In genomic region chr5:130541617-130542221, GRCh38 we compare ENCODE assay signal across 13 cellular contexts.
DNase-seq lines count a peak whose midpoint lies in the region; ATAC-seq and TF ChIP-seq lines count a peak whose summit lies in the region.
"Had no signal": no experiment of that assay in that cellular context is flagged by ENCODE, and none has a peak within 500 bp of the region (broad histone marks: within the 10 kb centered on the region; RNA-seq: fewer than 3 reads in every experiment).

No MANE protein-coding gene starts in this region.

- H3K27ac Mint-ChIP-seq in Calu3 (ENCODE audit: unreplicated experiment) (peak overlapping the region; percentile 41), GM23338 (no peak overlapping the region), nephron progenitor cell (no peak overlapping the region)
- H3K27ac Mint-ChIP-seq in activated T-helper 2 cell treated with anti-CD3 and anti-CD28 coated beads, Interferon-gamma antibody, Interleukin-2, Interleukin-4, amounts not matched to agents 10 μg/mL and 5 μg/mL and 100 μg/mL, durations not matched to agents 14 hours and 24 hours and 36 hours = no peak overlapping the region
- H3K27ac Mint-ChIP-seq: dendritic cell treated with granulocyte-macrophage colony-stimulating factor and Interleukin-4, amounts not matched to agents 40 ng/mL and 50 ng/mL, for 4 days had no signal

- BruUV-seq in Calu3 (replicated peaks; lab: Mats Ljungman, UMichigan) = no TSS peak

- no peaks in the 10 kb centered on the region for H3K4me1 ChIP-seq in GM23338 (ENCODE audit: insufficient read depth)
- H3K4me1 ChIP-seq: right lobe of liver, stomach had no signal

- peak; percentile 45 for DNase-seq in Calu3
- no peak for DNase-seq in GM23338 (ENCODE audit: low spot score)
- peak; percentile 51 for DNase-seq in NCI-H226
- DNase-seq in epithelial cell of esophagus (ENCODE audit: low read depth) = peak; percentile 75
- no peak for DNase-seq in COR-L47 (lab: John Stamatoyannopoulos, UW)
- DNase-seq in NCI-H2196 treated with DMSO at 0.1 percent for 48 hours (lab: John Stamatoyannopoulos, UW; ENCODE audit: unreplicated experiment) = no peak
- no peak for DNase-seq in nephron progenitor cell
- no peak for DNase-seq in activated T-helper 2 cell treated with anti-CD3 and anti-CD28 coated beads, Interferon-gamma antibody, Interleukin-2, Interleukin-4, amounts not matched to agents 10 μg/mL and 5 μg/mL and 100 μg/mL, durations not matched to agents 14 hours and 24 hours and 36 hours (ENCODE audit: low spot score)
- DNase-seq: DMS153, right lobe of liver, stomach had no signal

- no peaks in the 10 kb centered on the region for H3K9me3 Mint-ChIP-seq in Calu3 (ENCODE audit: low read depth, unreplicated experiment)
- H3K9me3 Mint-ChIP-seq in GM23338 = peaks cover 30% of the 10 kb centered on the region
- H3K9me3 Mint-ChIP-seq in nephron progenitor cell = peaks cover 28% of the 10 kb centered on the region
- H3K9me3 Mint-ChIP-seq in activated T-helper 2 cell treated with anti-CD3 and anti-CD28 coated beads, Interferon-gamma antibody, Interleukin-2, Interleukin-4, amounts not matched to agents 10 μg/mL and 5 μg/mL and 100 μg/mL, durations not matched to agents 14 hours and 24 hours and 36 hours = peaks cover 14% of the 10 kb centered on the region

- TF ChIP-seq CTCF in Calu3 (IDR thresholded peaks at IDR 0.05; ENCODE audit: unreplicated experiment) (no peak), GM23338 (conservative IDR thresholded peaks at IDR 0.05; ENCODE audit: low read depth in 2 of 2) (no peak), epithelial cell of esophagus (IDR thresholded peaks at IDR 0.05; ENCODE audit: insufficient read depth, low read depth, low read length, missing control alignments) (no peak), nephron progenitor cell (IDR thresholded peaks at IDR 0.05) (no peak)

- H3K36me3 ChIP-seq in GM23338 (ENCODE audit: insufficient read depth) = no peaks in the 10 kb centered on the region
- H3K36me3 ChIP-seq: right lobe of liver, stomach had no signal

- H3K9me2 ChIP-seq in GM23338 (ENCODE audit: insufficient read depth) = no peaks in the 10 kb centered on the region

- H3K4me3 ChIP-seq in GM23338 (no peak overlapping the region), epithelial cell of esophagus (ENCODE audit: low read length) (no peak overlapping the region)
- H3K4me3 ChIP-seq: right lobe of liver, stomach had no signal

- H4K20me1 ChIP-seq in GM23338 (replicated peaks; ENCODE audit: insufficient read depth) = no peaks in the 10 kb centered on the region

- no peaks in the 10 kb centered on the region for H3F3A ChIP-seq in GM23338 (replicated peaks; ENCODE audit: low read depth)

- CTCF ChIA-PET in Calu3 (lab: Charles Lee) = interaction anchor here (0.6 kb wide), 1 partner anchor 139 kb away, joined by 3 read pairs; no protein-coding TSS in a partner anchor

- no peak overlapping the region for H3K27ac ChIP-seq in GM23338 (ENCODE audit: low read depth)
- H3K27ac ChIP-seq: right lobe of liver, stomach had no signal

- ATAC-seq in GM23338 = no peak
- ATAC-seq: Panc1, right lobe of liver had no signal

- H3K4me3 Mint-ChIP-seq in Calu3 (ENCODE audit: low read depth, unreplicated experiment) (no peak overlapping the region), GM23338 (no peak overlapping the region), nephron progenitor cell (no peak overlapping the region)
- no peak overlapping the region for H3K4me3 Mint-ChIP-seq in activated T-helper 2 cell treated with anti-CD3 and anti-CD28 coated beads, Interferon-gamma antibody, Interleukin-2, Interleukin-4, amounts not matched to agents 10 μg/mL and 5 μg/mL and 100 μg/mL, durations not matched to agents 14 hours and 24 hours and 36 hours (ENCODE audit: low read depth)
- H3K4me3 Mint-ChIP-seq: dendritic cell treated with granulocyte-macrophage colony-stimulating factor and Interleukin-4, amounts not matched to agents 40 ng/mL and 50 ng/mL, for 4 days had no signal

- H2AFZ ChIP-seq in GM23338 = 0 out of 2 replicates have a peak overlapping the region, but pooled peaks have one; percentile 7

- H3K36me3 Mint-ChIP-seq in Calu3 (ENCODE audit: insufficient read depth, unreplicated experiment) (peaks cover 6% of the 10 kb centered on the region), GM23338 (ENCODE audit: low read depth) (peaks cover 17% of the 10 kb centered on the region), nephron progenitor cell (ENCODE audit: low read depth) (no peaks in the 10 kb centered on the region)
- H3K36me3 Mint-ChIP-seq in activated T-helper 2 cell treated with anti-CD3 and anti-CD28 coated beads, Interferon-gamma antibody, Interleukin-2, Interleukin-4, amounts not matched to agents 10 μg/mL and 5 μg/mL and 100 μg/mL, durations not matched to agents 14 hours and 24 hours and 36 hours (ENCODE audit: low read depth) = no peaks in the 10 kb centered on the region

- H3K4me2 ChIP-seq in GM23338 = no peak overlapping the region

- H3K27me3 Mint-ChIP-seq in Calu3 (ENCODE audit: unreplicated experiment) = no peaks in the 10 kb centered on the region
- no peaks in the 10 kb centered on the region for H3K27me3 Mint-ChIP-seq in GM23338 (ENCODE audit: insufficient read depth, low read depth, poor library complexity)
- H3K27me3 Mint-ChIP-seq in nephron progenitor cell (ENCODE audit: low read depth, poor library complexity) = no peaks in the 10 kb centered on the region
- H3K27me3 Mint-ChIP-seq in activated T-helper 2 cell treated with anti-CD3 and anti-CD28 coated beads, Interferon-gamma antibody, Interleukin-2, Interleukin-4, amounts not matched to agents 10 μg/mL and 5 μg/mL and 100 μg/mL, durations not matched to agents 14 hours and 24 hours and 36 hours (ENCODE audit: low read depth) = no peaks in the 10 kb centered on the region
- H3K27me3 Mint-ChIP-seq: dendritic cell treated with granulocyte-macrophage colony-stimulating factor and Interleukin-4, amounts not matched to agents 40 ng/mL and 50 ng/mL, for 4 days had no signal

- H3K27me3 ChIP-seq in GM23338 (ENCODE audit: insufficient read depth) = no peaks in the 10 kb centered on the region
- H3K27me3 ChIP-seq: right lobe of liver, stomach had no signal

- intact Hi-C loops in Calu3 (cut with micrococcal nuclease; ENCODE audit: unreplicated experiment) = loop anchor here (5.0 to 10.0 kb wide), 2 partner anchors 204 to 637 kb away; partner anchors contain the start of gene CHSY3
- intact Hi-C loops in activated T-helper 2 cell treated with anti-CD3 and anti-CD28 coated beads, Interferon-gamma antibody, Interleukin-2, Interleukin-4, amounts not matched to agents 10 μg/mL and 5 μg/mL and 100 μg/mL, durations not matched to agents 14 hours and 24 hours and 36 hours (cut with micrococcal nuclease) = no loop called here

- H3K4me1 Mint-ChIP-seq in Calu3 (ENCODE audit: low read depth, unreplicated experiment) (peaks cover 34% of the 10 kb centered on the region), GM23338 (no peaks in the 10 kb centered on the region), nephron progenitor cell (no peaks in the 10 kb centered on the region)
- H3K4me1 Mint-ChIP-seq in activated T-helper 2 cell treated with anti-CD3 and anti-CD28 coated beads, Interferon-gamma antibody, Interleukin-2, Interleukin-4, amounts not matched to agents 10 μg/mL and 5 μg/mL and 100 μg/mL, durations not matched to agents 14 hours and 24 hours and 36 hours (ENCODE audit: low read depth) = peaks cover 3% of the 10 kb centered on the region

- H3K79me2 ChIP-seq in GM23338 (replicated peaks; ENCODE audit: insufficient read depth) = no peaks in the 10 kb centered on the region

TF ChIP-seq in GM23338, 12 proteins besides CTCF, POLR2A, EP300 and RAD21 (continues in another document):
- no peak for TF ChIP-seq REST (IDR thresholded peaks at IDR 0.05; ENCODE audit: unreplicated experiment)
- TF ChIP-seq CREB1 (CRISPR knock-in tag; IDR thresholded peaks at IDR 0.05; ENCODE audit: low read depth) = no peak
- no peak for TF ChIP-seq EZH2 (IDR thresholded peaks at IDR 0.05; ENCODE audit: low read depth, unreplicated experiment)
- no peak for TF ChIP-seq EZH2phosphoT487 (IDR thresholded peaks at IDR 0.05; ENCODE audit: unreplicated experiment)

Comparison
In these comparisons a context has a peak if more than half of its experiments do, and no peak if none do; other contexts are left out.
1. DNase-seq: peak in Calu3 (single experiment), NCI-H226 (single experiment) and epithelial cell of esophagus (single experiment); none in GM23338 (single experiment), COR-L47 (single experiment), NCI-H2196 treated with DMSO at 0.1 percent for 48 hours (single experiment), nephron progenitor cell (single experiment) and activated T-helper 2 cell treated with anti-CD3 and anti-CD28 coated beads, Interferon-gamma antibody, Interleukin-2, Interleukin-4, amounts not matched to agents 10 μg/mL and 5 μg/mL and 100 μg/mL, durations not matched to agents 14 hours and 24 hours and 36 hours (single experiment).